In genomic region chr2:21820271-21820670, GRCh38 we compare ENCODE assay signal across 22 cellular contexts.
"Had no signal": no experiment of that assay in that cellular context is flagged by ENCODE, and none has a peak within 500 bp of the region (broad histone marks: within the 10 kb centered on the region; RNA-seq: fewer than 3 reads in every experiment).

No MANE protein-coding gene starts in this region.

- H3K4me3 Mint-ChIP-seq: activated naive CD4-positive, alpha-beta T cell treated with anti-CD3 and anti-CD28 coated beads for 36 hours; activated naive CD8-positive, alpha-beta T cell treated with anti-CD3 and anti-CD28 coated beads, Interleukin-2, amount 50 U/mL, for 24 hours; activated T-helper 17 cell treated with anti-CD3 and anti-CD28 coated beads, Interleukin-2, amount 50 U/mL, for 72 hours; immature natural killer cell; naive B cell; neural progenitor cell had no signal

- H3K4me2 ChIP-seq: neural progenitor cell had no signal

- ATAC-seq: activated naive CD8-positive, alpha-beta T cell treated with anti-CD3 and anti-CD28 coated beads, Interleukin-2, amount 50 U/mL, for 24 hours; activated T-helper 17 cell treated with anti-CD3 and anti-CD28 coated beads, Interleukin-2, amount 50 U/mL, for 72 hours; foreskin keratinocyte; left colon; psoas muscle had no signal

- H3K9ac ChIP-seq: neural progenitor cell had no signal

- H3K9me3 ChIP-seq: esophagus muscularis mucosa, psoas muscle, stomach, testis, upper lobe of right lung had no signal

- H3K4me3 ChIP-seq: coronary artery, esophagus muscularis mucosa, neural progenitor cell, psoas muscle, stomach, testis, upper lobe of right lung had no signal

- H3K27ac ChIP-seq: coronary artery, esophagus muscularis mucosa, foreskin keratinocyte, neural progenitor cell, psoas muscle, stomach, testis, upper lobe of right lung had no signal

- H3K9me3 Mint-ChIP-seq: neural progenitor cell had no signal

- H3K27ac Mint-ChIP-seq: activated naive CD4-positive, alpha-beta T cell treated with anti-CD3 and anti-CD28 coated beads for 36 hours; activated naive CD8-positive, alpha-beta T cell treated with anti-CD3 and anti-CD28 coated beads, Interleukin-2, amount 50 U/mL, for 24 hours; activated T-helper 17 cell treated with anti-CD3 and anti-CD28 coated beads, Interleukin-2, amount 50 U/mL, for 72 hours; immature natural killer cell; naive B cell; neural progenitor cell had no signal

- H3K36me3 Mint-ChIP-seq: immature natural killer cell, naive B cell, neural progenitor cell had no signal

- H2AFZ ChIP-seq: neural progenitor cell had no signal

- DNase-seq: activated CD4-positive, alpha-beta T cell treated with anti-CD3 and anti-CD28 coated beads for 1 hour; activated CD4-positive, alpha-beta T cell treated with anti-CD3 and anti-CD28 coated beads, Interleukin-2, amount 50 U/mL, for 4 hours; activated naive CD4-positive, alpha-beta T cell treated with anti-CD3 and anti-CD28 coated beads for 36 hours; activated naive CD8-positive, alpha-beta T cell treated with anti-CD3 and anti-CD28 coated beads, Interleukin-2, amount 50 U/mL, for 24 hours; caudate nucleus; foreskin keratinocyte; head of caudate nucleus; immature natural killer cell; left colon; mammary epithelial cell; naive B cell; psoas muscle; stimulated activated CD4-positive, alpha-beta T cell treated with anti-CD3 and anti-CD28 coated beads, Interleukin-12 subunit alpha, Interleukin-12 subunit beta, amount 100 ng/mL, for 4 hours; stimulated activated CD4-positive, alpha-beta T cell treated with anti-CD3 and anti-CD28 coated beads, Interleukin-2, amount 100 ng/mL, for 24 hours; stomach; T-helper 9 cell; testis; upper lobe of right lung had no signal

- H3K27me3 ChIP-seq: esophagus muscularis mucosa, foreskin keratinocyte, neural progenitor cell, stomach, testis, upper lobe of right lung had no signal

- H3K36me3 ChIP-seq: esophagus muscularis mucosa, neural progenitor cell, stomach, upper lobe of right lung had no signal

- H3K4me1 ChIP-seq: foreskin keratinocyte, psoas muscle, stomach, upper lobe of right lung had no signal

- H3K4me1 Mint-ChIP-seq: activated naive CD8-positive, alpha-beta T cell treated with anti-CD3 and anti-CD28 coated beads, Interleukin-2, amount 50 U/mL, for 24 hours; activated T-helper 17 cell treated with anti-CD3 and anti-CD28 coated beads, Interleukin-2, amount 50 U/mL, for 72 hours; immature natural killer cell; naive B cell had no signal

- H3K27me3 Mint-ChIP-seq: activated naive CD8-positive, alpha-beta T cell treated with anti-CD3 and anti-CD28 coated beads, Interleukin-2, amount 50 U/mL, for 24 hours; activated T-helper 17 cell treated with anti-CD3 and anti-CD28 coated beads, Interleukin-2, amount 50 U/mL, for 72 hours; naive B cell had no signal
